1 cellular context compared by ENCODE assay signal in genomic region chr15:69160141-69160975, GRCh38.
A peak's percentile ranks its signal among the peaks of the same experiment; 100 is the strongest.
TF ChIP-seq lines count a peak whose summit lies in the region.

TSS of gene GLCE (plus strand) at chr15:69160635. CDS start at chr15:69255807, 95,172 bp downstream.

TF ChIP-seq in HepG2, 621 proteins besides CTCF, POLR2A, EP300 and RAD21 (continued from another document and continues in another):
- TF ChIP-seq ZNF570 (CRISPR knock-in tag; IDR thresholded peaks at IDR 0.05; ENCODE audit: borderline replicate concordance) (no peak), ZFP62 (CRISPR knock-in tag; IDR thresholded peaks at IDR 0.05) (no peak), MYNN (CRISPR knock-in tag; IDR thresholded peaks at IDR 0.05; ENCODE audit: low read depth) (no peak; the same call in 1 of the 2 replicates), MAF1 (CRISPR knock-in tag; IDR thresholded peaks at IDR 0.05; ENCODE audit: borderline replicate concordance) (no peak), SRY (CRISPR knock-in tag; IDR thresholded peaks at IDR 0.05) (no peak), SIN3A (IDR thresholded peaks at IDR 0.05; ENCODE audit: borderline replicate concordance, low read depth, low read length) (peak; percentile 35; the same call in 1 of the 2 replicates), ZNF784 (CRISPR knock-in tag; IDR thresholded peaks at IDR 0.05; ENCODE audit: borderline replicate concordance) (no peak), ZNF484 (CRISPR knock-in tag; IDR thresholded peaks at IDR 0.05; ENCODE audit: borderline replicate concordance, low read depth) (no peak), RBM22 (optimal IDR thresholded peaks at IDR 0.05; ENCODE audit: low read length) (no peak), ZKSCAN5 (CRISPR knock-in tag; IDR thresholded peaks at IDR 0.05) (no peak), ZNF3 (CRISPR knock-in tag; IDR thresholded peaks at IDR 0.05) (no peak), RERE (CRISPR knock-in tag; IDR thresholded peaks at IDR 0.05; ENCODE audit: low read depth) (no peak), MTA1 (CRISPR knock-in tag; IDR thresholded peaks at IDR 0.05; ENCODE audit: borderline replicate concordance) (no peak; the same call in 1 of the 2 replicates), ATF3 (CRISPR knock-in tag; IDR thresholded peaks at IDR 0.05) (no peak), NCOA2 (CRISPR knock-in tag; IDR thresholded peaks at IDR 0.05) (no peak), ZNF558 (CRISPR knock-in tag; IDR thresholded peaks at IDR 0.05; ENCODE audit: borderline replicate concordance) (no peak), ZNF83 (CRISPR knock-in tag; IDR thresholded peaks at IDR 0.05; ENCODE audit: borderline replicate concordance) (no peak), ZNF430 (CRISPR knock-in tag; IDR thresholded peaks at IDR 0.05) (peak; percentile 91), ZNF605 (CRISPR knock-in tag; IDR thresholded peaks at IDR 0.05) (peak; percentile 89), BRD4 (CRISPR knock-in tag; IDR thresholded peaks at IDR 0.05) (no peak), NRL (CRISPR knock-in tag; IDR thresholded peaks at IDR 0.05; ENCODE audit: borderline replicate concordance) (no peak), JDP2 (CRISPR knock-in tag; IDR thresholded peaks at IDR 0.05; ENCODE audit: borderline replicate concordance) (no peak), RBM39 (IDR thresholded peaks at IDR 0.05; ENCODE audit: low read depth, low read length, poor library complexity, severe bottlenecking) (peak; percentile 92), XRCC5 (optimal IDR thresholded peaks at IDR 0.05; ENCODE audit: low read length) (no peak), GZF1 (CRISPR knock-in tag; IDR thresholded peaks at IDR 0.05) (peak; percentile 61; the same call in 1 of the 2 replicates), SRSF1 (optimal IDR thresholded peaks at IDR 0.05; ENCODE audit: low read depth, low read length) (no peak), KDM5A (IDR thresholded peaks at IDR 0.05; ENCODE audit: borderline replicate concordance, low read length) (0 out of 2 replicates have a peak, but pooled peaks have one; percentile 50), ZNF20 (CRISPR knock-in tag; IDR thresholded peaks at IDR 0.05) (no peak), ZNF800 (CRISPR knock-in tag; IDR thresholded peaks at IDR 0.05) (no peak; the same call in 1 of the 2 replicates), KAT7 (CRISPR knock-in tag; IDR thresholded peaks at IDR 0.05; ENCODE audit: borderline replicate concordance) (peak; percentile 43; the same call in 1 of the 2 replicates), ZSCAN25 (CRISPR knock-in tag; IDR thresholded peaks at IDR 0.05) (no peak), PRDM15 (CRISPR knock-in tag; IDR thresholded peaks at IDR 0.05) (peak; percentile 61; the same call in 1 of the 2 replicates), DNMT1 (CRISPR knock-in tag; IDR thresholded peaks at IDR 0.05) (no peak), ZNF780A (CRISPR knock-in tag; IDR thresholded peaks at IDR 0.05) (no peak), ZNF468 (CRISPR knock-in tag; IDR thresholded peaks at IDR 0.05) (0 out of 2 replicates have a peak, but pooled peaks have one; percentile 85), SP5 (CRISPR knock-in tag; IDR thresholded peaks at IDR 0.05; ENCODE audit: borderline replicate concordance, low read depth) (peak; percentile 92), ZNF543 (CRISPR knock-in tag; IDR thresholded peaks at IDR 0.05) (0 out of 2 replicates have a peak, but pooled peaks have one; percentile 14), HMGXB3 (CRISPR knock-in tag; IDR thresholded peaks at IDR 0.05; ENCODE audit: borderline replicate concordance) (no peak), KAT2B (IDR thresholded peaks at IDR 0.05; ENCODE audit: borderline replicate concordance, low read depth, low read length) (no peak), CENPT (CRISPR knock-in tag; IDR thresholded peaks at IDR 0.05; ENCODE audit: low read depth) (no peak), ZNF235 (CRISPR knock-in tag; IDR thresholded peaks at IDR 0.05; ENCODE audit: borderline replicate concordance) (no peak), MLLT10 (CRISPR knock-in tag; IDR thresholded peaks at IDR 0.05) (no peak), HNRNPL (IDR thresholded peaks at IDR 0.05; ENCODE audit: low read depth, low read length) (no peak), PAXIP1 (CRISPR knock-in tag; conservative IDR thresholded peaks at IDR 0.05) (no peak), ZBTB20 (CRISPR knock-in tag; IDR thresholded peaks at IDR 0.05; ENCODE audit: borderline replicate concordance, low read depth) (0 out of 2 replicates have a peak, but pooled peaks have one; percentile 38), KLF12 (CRISPR knock-in tag; IDR thresholded peaks at IDR 0.05; ENCODE audit: borderline replicate concordance) (no peak)
